ENCODE assay signal across 32 cellular contexts in genomic region chr7:127690337-127690736, GRCh38.
"Had no signal": no experiment of that assay in that cellular context is flagged by ENCODE, and none has a peak within 500 bp of the region (broad histone marks: within the 10 kb centered on the region; RNA-seq: fewer than 3 reads in every experiment).

No MANE protein-coding gene starts in this region.

- H3K27me3 Mint-ChIP-seq: activated CD4-positive, alpha-beta T cell treated with anti-CD3 and anti-CD28 coated beads for 36 hours; activated CD4-positive, alpha-beta T cell treated with anti-CD3 and anti-CD28 coated beads, Interleukin-2, amount 10 ng/mL, durations not matched to agents 7 days and 5 days; activated naive CD8-positive, alpha-beta T cell treated with anti-CD3 and anti-CD28 coated beads for 36 hours had no signal

- H3K9me3 ChIP-seq: ascending aorta, breast epithelium had no signal

- H3K4me2 ChIP-seq: KMS-11, PC-9 had no signal

- H3K9me3 Mint-ChIP-seq: activated CD4-positive, alpha-beta T cell treated with anti-CD3 and anti-CD28 coated beads, Interleukin-2, amount 10 ng/mL, durations not matched to agents 7 days and 5 days; activated naive CD8-positive, alpha-beta T cell treated with anti-CD3 and anti-CD28 coated beads for 36 hours; activated T-cell treated with anti-CD3 and anti-CD28 coated beads, Interleukin-2, amount 50 U/mL, for 4 hours had no signal

- H3K9ac ChIP-seq: KMS-11 had no signal

- FAIRE-seq: RCC 7860 had no signal

- H3K4me1 ChIP-seq: ascending aorta, breast epithelium had no signal

- H3K36me3 ChIP-seq: breast epithelium had no signal

- H3K4me3 ChIP-seq: ascending aorta, breast epithelium, PC-9 had no signal

- H3K27ac ChIP-seq: ascending aorta, KMS-11, PC-9, RWPE1 had no signal

- H2AFZ ChIP-seq: PC-9 had no signal

- DNase-seq: activated CD4-positive, alpha-beta T cell treated with anti-CD3 and anti-CD28 coated beads for 36 hours; activated CD4-positive, alpha-beta T cell treated with anti-CD3 and anti-CD28 coated beads, Interleukin-2, amount 10 ng/mL, durations not matched to agents 7 days and 5 days; activated CD4-positive, alpha-beta T cell treated with anti-CD3 and anti-CD28 coated beads, Interleukin-2, amount 50 U/mL, for 48 hours; activated CD8-positive, alpha-beta T cell treated with anti-CD3 and anti-CD28 coated beads, Interleukin-2, amount 10 ng/mL, durations not matched to agents 7 days and 5 days; activated effector memory CD4-positive, alpha-beta T cell treated with anti-CD3 and anti-CD28 coated beads, Interleukin-2, amount 50 U/mL, for 16 hours; activated naive CD4-positive, alpha-beta T cell; activated naive CD8-positive, alpha-beta T cell treated with anti-CD3 and anti-CD28 coated beads for 36 hours; activated T-cell treated with anti-CD3 and anti-CD28 coated beads, Interleukin-2, amount 50 U/mL, for 4 hours; amygdala; cerebellar nuclear complex; NCI-H1092 treated with DMSO at 0.1 percent for 48 hours; NCI-H1417; NCI-H146; NCI-H187; NCI-H2029 treated with DMSO at 0.1 percent for 48 hours; NCI-H2107; NCI-H226; NCI-H446 treated with DMSO at 0.1 percent for 48 hours; NCI-H526; NCI-H748 treated with DMSO at 0.1 percent for 48 hours; PC-9; SIG-M5; SW 1271; T-helper 1 cell; T1000 had no signal

- H3K27me3 ChIP-seq: ascending aorta, breast epithelium had no signal

- H3K27ac Mint-ChIP-seq: activated CD4-positive, alpha-beta T cell treated with anti-CD3 and anti-CD28 coated beads, Interleukin-2, amount 10 ng/mL, durations not matched to agents 7 days and 5 days; activated CD8-positive, alpha-beta T cell treated with anti-CD3 and anti-CD28 coated beads, Interleukin-2, amount 10 ng/mL, durations not matched to agents 7 days and 5 days; activated naive CD8-positive, alpha-beta T cell treated with anti-CD3 and anti-CD28 coated beads for 36 hours had no signal

- ATAC-seq: activated CD4-positive, alpha-beta T cell treated with anti-CD3 and anti-CD28 coated beads for 36 hours; activated CD4-positive, CD25-positive, alpha-beta regulatory T cell treated with anti-CD3 and anti-CD28 coated beads, Interleukin-2, amount 50 U/mL, for 24 hours; activated CD8-positive, alpha-beta T cell treated with anti-CD3 and anti-CD28 coated beads, Interleukin-2, amount 10 ng/mL, durations not matched to agents 7 days and 5 days; activated T-cell treated with anti-CD3 and anti-CD28 coated beads, Interleukin-2, amount 50 U/mL, for 4 hours; Right ventricle myocardium inferior had no signal

- H3K4me3 Mint-ChIP-seq: activated CD4-positive, alpha-beta T cell treated with anti-CD3 and anti-CD28 coated beads for 36 hours; activated CD4-positive, alpha-beta T cell treated with anti-CD3 and anti-CD28 coated beads, Interleukin-2, amount 10 ng/mL, durations not matched to agents 7 days and 5 days; activated CD8-positive, alpha-beta T cell treated with anti-CD3 and anti-CD28 coated beads, Interleukin-2, amount 10 ng/mL, durations not matched to agents 7 days and 5 days; activated naive CD8-positive, alpha-beta T cell treated with anti-CD3 and anti-CD28 coated beads for 36 hours; activated T-cell treated with anti-CD3 and anti-CD28 coated beads, Interleukin-2, amount 50 U/mL, for 4 hours had no signal
